1 cellular context compared by ENCODE assay signal in genomic region chr9:128081052-128081451, GRCh38.
A peak's percentile ranks its signal among the peaks of the same experiment; 100 is the strongest.
TF ChIP-seq lines count a peak whose summit lies in the region.

No MANE protein-coding gene starts in this region.

TF ChIP-seq in HepG2, 621 proteins besides CTCF, POLR2A, EP300 and RAD21:
- TF ChIP-seq RARA (CRISPR knock-in tag; IDR thresholded peaks at IDR 0.05) (0 out of 2 replicates have a peak, but pooled peaks have one; percentile 31), ZNF44 (CRISPR knock-in tag; IDR thresholded peaks at IDR 0.05) (no peak), ATF1 (CRISPR knock-in tag; IDR thresholded peaks at IDR 0.05) (no peak), HOXA3 (CRISPR knock-in tag; IDR thresholded peaks at IDR 0.05) (no peak), ZFP91 (CRISPR knock-in tag; IDR thresholded peaks at IDR 0.05; ENCODE audit: borderline replicate concordance) (no peak), SP5 (CRISPR knock-in tag; IDR thresholded peaks at IDR 0.05; ENCODE audit: borderline replicate concordance, low read depth) (0 out of 2 replicates have a peak, but pooled peaks have one; percentile 13), NR2F1 (CRISPR knock-in tag; IDR thresholded peaks at IDR 0.05) (peak in 1 of 2 experiments; percentile 80; a peak in 3 of 4 replicates), TFAP4 (IDR thresholded peaks at IDR 0.05; ENCODE audit: borderline replicate concordance, low read depth) (peak; percentile 93), YEATS4 (CRISPR knock-in tag; IDR thresholded peaks at IDR 0.05; ENCODE audit: borderline replicate concordance) (no peak), TEAD3 (CRISPR knock-in tag; optimal IDR thresholded peaks at IDR 0.05; ENCODE audit: borderline replicate concordance) (no peak), SAP130 (CRISPR knock-in tag; IDR thresholded peaks at IDR 0.05; ENCODE audit: low read depth) (peak; percentile 36; the same call in 1 of the 2 replicates), PATZ1 (CRISPR knock-in tag; IDR thresholded peaks at IDR 0.05) (peak; percentile 44; the same call in 1 of the 2 replicates), PRDM10 (CRISPR knock-in tag; IDR thresholded peaks at IDR 0.05; ENCODE audit: low read depth) (no peak), NR2F6 (IDR thresholded peaks at IDR 0.05) (peak; percentile 61), NR2F6 (CRISPR knock-in tag; IDR thresholded peaks at IDR 0.05) (peak; percentile 76), NR2F2 (IDR thresholded peaks at IDR 0.05; ENCODE audit: borderline replicate concordance, low read depth) (0 out of 2 replicates have a peak, but pooled peaks have one; percentile 44)
TF ChIP-seq in HepG2: peak in this region for 8.
